Comparison of ENCODE assay signal across 25 cellular contexts in genomic region chr13:57948884-57949283, GRCh38.
"Had no signal": no experiment of that assay in that cellular context is flagged by ENCODE, and none has a peak within 500 bp of the region (broad histone marks: within the 10 kb centered on the region; RNA-seq: fewer than 3 reads in every experiment).

No MANE protein-coding gene starts in this region.

- DNase-seq: IMR-90, Karpas-422, KG1, MM.1S, NCI-H1092 treated with DMSO at 0.1 percent for 48 hours, NCI-H1436, NCI-H187, NCI-H2029, NCI-H2081 treated with DMSO at 0.1 percent for 48 hours, NCI-H2171, NCI-H226, NCI-H446, NCI-H510A, NCI-H524 treated with DMSO at 0.1 percent for 48 hours, NCI-H69, NCI-H774, PC-3, Right ventricle myocardium superior, SIG-M5, SW 1271 had no signal

- H3K9me3 ChIP-seq: SJSA1 had no signal

- H3K27ac ChIP-seq: HL-60, SJSA1, SK-N-MC had no signal

- H3K4me1 ChIP-seq: SJSA1 had no signal

- H3K36me3 ChIP-seq: SJSA1 had no signal

- H3K4me3 ChIP-seq: SJSA1, SK-N-MC had no signal

- H3K27me3 ChIP-seq: SJSA1 had no signal

- ATAC-seq: HepG2, Panc1, PC-3 had no signal
